8 cellular contexts compared by ENCODE assay signal in the genomic region with DNA sequence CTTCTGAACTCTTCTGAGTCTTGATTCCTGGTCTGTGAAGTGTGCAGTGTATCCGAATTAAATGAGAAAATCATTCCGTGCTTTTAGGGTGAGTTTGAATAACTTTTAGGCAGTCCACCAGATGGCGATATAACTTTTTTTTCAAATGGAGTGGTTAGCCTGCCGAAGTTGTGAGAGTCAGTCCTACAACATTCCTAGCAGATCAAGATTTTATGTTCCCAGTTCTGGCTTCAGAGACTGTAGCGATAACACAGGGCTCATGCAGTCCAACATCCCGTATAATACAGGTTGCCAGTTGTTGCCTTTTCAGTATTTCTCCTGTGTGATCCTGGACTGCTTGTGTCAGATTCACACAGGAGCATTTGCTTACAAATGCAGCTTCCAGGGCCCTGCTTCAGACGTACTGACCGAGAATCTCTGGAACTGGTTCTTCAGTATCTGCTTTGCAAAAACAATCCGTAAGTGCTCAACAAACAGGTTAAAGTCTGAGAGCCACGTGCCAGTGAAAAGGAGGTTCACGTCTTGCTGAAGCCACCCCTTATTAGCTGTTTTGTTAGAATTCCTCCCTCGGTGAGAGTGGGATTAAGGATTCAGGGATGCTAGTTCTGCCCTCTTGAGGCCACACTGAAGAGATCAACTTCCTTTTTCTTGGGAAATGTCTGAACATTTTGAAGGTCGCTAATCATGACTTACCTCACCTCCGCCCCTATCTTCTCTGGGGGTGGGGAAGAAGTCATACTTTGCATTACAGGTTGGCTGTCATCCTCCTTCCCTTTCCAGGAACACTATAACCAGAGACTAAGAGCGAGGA. TPM values are rescaled to one million over a fixed set of nuclear protein-coding genes. Genes with fewer than 3 reads are reported as not detected.
DNase-seq lines count a peak whose midpoint lies in the region; ATAC-seq and TF ChIP-seq lines count a peak whose summit lies in the region.

No MANE protein-coding gene starts in this region.

- no peak overlapping the region for H3K4me3 ChIP-seq in CD8-positive, alpha-beta T cell (ENCODE audit: low read depth, low read length)
- peak overlapping the region; percentile 57 for H3K4me3 ChIP-seq in left ventricle myocardium inferior

- no peak overlapping the region for H3K27ac ChIP-seq in CD8-positive, alpha-beta T cell (ENCODE audit: low read depth, low read length)
- H3K27ac ChIP-seq in left ventricle myocardium inferior (replicated peaks), result peak overlapping the region; percentile 77

- H3K27me3 ChIP-seq in CD8-positive, alpha-beta T cell (ENCODE audit: insufficient read depth, low read length), result no peaks in the 10 kb centered on the region
- no peaks in the 10 kb centered on the region for H3K27me3 ChIP-seq in left ventricle myocardium inferior (ENCODE audit: low read depth)

- no peaks in the 10 kb centered on the region for H3K9me3 ChIP-seq in CD8-positive, alpha-beta T cell (ENCODE audit: low read length)
- no peaks in the 10 kb centered on the region for H3K9me3 ChIP-seq in left ventricle myocardium inferior (replicated peaks)

- POLR2A ChIA-PET in CD8-positive, alpha-beta T cell (lab: Charles Lee), result interaction anchor here (1.0 to 1.9 kb wide), 2 partner anchors 18 to 46 kb away, joined by 3 to 6 read pairs; no protein-coding TSS in a partner anchor

- peaks cover 4% of the 10 kb centered on the region for H3K4me1 Mint-ChIP-seq in CD8-positive, alpha-beta T cell (ENCODE audit: low read depth)
- peaks cover 19% of the 10 kb centered on the region for H3K4me1 Mint-ChIP-seq in activated naive CD8-positive, alpha-beta T cell treated with anti-CD3 and anti-CD28 coated beads, Interleukin-2, amount 50 U/mL, for 24 hours

- H3K4me3 Mint-ChIP-seq in CD8-positive, alpha-beta T cell, result no peak overlapping the region
- no peak overlapping the region for H3K4me3 Mint-ChIP-seq in activated naive CD8-positive, alpha-beta T cell treated with anti-CD3 and anti-CD28 coated beads, Interleukin-2, amount 50 U/mL, for 24 hours

- CTCF ChIA-PET in CD8-positive, alpha-beta T cell (lab: Charles Lee), result interaction anchor here (0.5 to 3.4 kb wide), 22 partner anchors 9 to 365 kb away, joined by 3 to 86 read pairs (median 4); partner anchors contain the start of genes IRGM and SMIM3

- H3K4me1 ChIP-seq in CD8-positive, alpha-beta T cell (ENCODE audit: insufficient read depth, low read length), result peaks cover 5% of the 10 kb centered on the region
- peaks cover 9% of the 10 kb centered on the region for H3K4me1 ChIP-seq in left ventricle myocardium inferior

- ATAC-seq in CD8-positive, alpha-beta T cell, result peak; percentile 54
- peak; percentile 58 for ATAC-seq in GM18868 (IDR thresholded peaks at IDR 0.05; ENCODE audit: unreplicated experiment)
- peak; percentile 63 for ATAC-seq in activated naive CD8-positive, alpha-beta T cell treated with anti-CD3 and anti-CD28 coated beads, Interleukin-2, amount 50 U/mL, for 24 hours
- no peak for ATAC-seq in GM21528 (IDR thresholded peaks at IDR 0.05; ENCODE audit: low FRiP score, unreplicated experiment)

- no peak overlapping the region for H3K27ac Mint-ChIP-seq in CD8-positive, alpha-beta T cell
- no peak overlapping the region for H3K27ac Mint-ChIP-seq in activated naive CD8-positive, alpha-beta T cell treated with anti-CD3 and anti-CD28 coated beads, Interleukin-2, amount 50 U/mL, for 24 hours

- intact Hi-C loops in CD8-positive, alpha-beta T cell (cut with DNase I, micrococcal nuclease), result loop anchor here (1.0 to 10.0 kb wide), 4 partner anchors 46 to 316 kb away; no protein-coding TSS in a partner anchor
- intact Hi-C loops in left ventricle myocardium inferior (cut with micrococcal nuclease), result no loop called here

- H3K36me3 ChIP-seq in CD8-positive, alpha-beta T cell (ENCODE audit: insufficient read depth, low read length), result no peaks in the 10 kb centered on the region
- H3K36me3 ChIP-seq in left ventricle myocardium inferior, result peaks cover 12% of the 10 kb centered on the region

- peaks cover 4% of the 10 kb centered on the region for H3K27me3 Mint-ChIP-seq in CD8-positive, alpha-beta T cell (ENCODE audit: low read depth)
- H3K27me3 Mint-ChIP-seq in activated naive CD8-positive, alpha-beta T cell treated with anti-CD3 and anti-CD28 coated beads, Interleukin-2, amount 50 U/mL, for 24 hours, result peaks cover 5% of the 10 kb centered on the region

- peak; percentile 78 for TF ChIP-seq CTCF in CD8-positive, alpha-beta T cell (IDR thresholded peaks at IDR 0.05)
- TF ChIP-seq CTCF in left ventricle myocardium inferior (IDR thresholded peaks at IDR 0.05; ENCODE audit: borderline replicate concordance), result peak; percentile 61

- no peak for DNase-seq in CD8-positive, alpha-beta T cell
- peak; percentile 54 for DNase-seq in NCI-H146 treated with DMSO at 0.1 percent for 48 hours (lab: John Stamatoyannopoulos, UW; ENCODE audit: unreplicated experiment)
- no peak for DNase-seq in activated naive CD8-positive, alpha-beta T cell treated with anti-CD3 and anti-CD28 coated beads, Interleukin-2, amount 50 U/mL, for 24 hours
- no peak for DNase-seq in left ventricle myocardium inferior
- DNase-seq in pons (ENCODE audit: low spot score), result peak; percentile 74
- no peak for DNase-seq in effector CD8-positive, alpha-beta T cell (lab: John Stamatoyannopoulos, UW)

- H3K9me3 Mint-ChIP-seq in CD8-positive, alpha-beta T cell, result no peaks in the 10 kb centered on the region
- no peaks in the 10 kb centered on the region for H3K9me3 Mint-ChIP-seq in activated naive CD8-positive, alpha-beta T cell treated with anti-CD3 and anti-CD28 coated beads, Interleukin-2, amount 50 U/mL, for 24 hours

- H3K36me3 Mint-ChIP-seq in CD8-positive, alpha-beta T cell, result peaks cover 12% of the 10 kb centered on the region
- H3K36me3 Mint-ChIP-seq in activated naive CD8-positive, alpha-beta T cell treated with anti-CD3 and anti-CD28 coated beads, Interleukin-2, amount 50 U/mL, for 24 hours (ENCODE audit: low read depth), result peaks cover 2% of the 10 kb centered on the region

RNA-seq across cellular contexts. Expression of gene SMIM3, which starts 22.8 kb away (rescaled TPM):
- 1 to 10 TPM; 4.6 to 4.9 TPM for total RNA-seq in CD8-positive, alpha-beta T cell
- total RNA-seq in left ventricle myocardium inferior, result 15.7 TPM

RNA-seq across cellular contexts. Expression of gene DCTN4, which starts 42.5 kb away (rescaled TPM):
- 100 to 1,000 TPM; 117 to 121 TPM for total RNA-seq in CD8-positive, alpha-beta T cell
- 43.1 TPM for total RNA-seq in left ventricle myocardium inferior

RNA-seq across cellular contexts. Expression of gene IRGM, which starts 45.0 kb away (rescaled TPM):
- 1 to 10 TPM; 1.7 to 2.3 TPM for total RNA-seq in CD8-positive, alpha-beta T cell
- not detected for total RNA-seq in left ventricle myocardium inferior

Comparison
In these comparisons a context has a peak if more than half of its experiments do, and no peak if none do; other contexts are left out.
1. DNase-seq: peak in NCI-H146 treated with DMSO at 0.1 percent for 48 hours (single experiment) and pons (single experiment); none in CD8-positive, alpha-beta T cell (0 of 7), activated naive CD8-positive, alpha-beta T cell treated with anti-CD3 and anti-CD28 coated beads, Interleukin-2, amount 50 U/mL, for 24 hours (single experiment), left ventricle myocardium inferior (single experiment) and effector CD8-positive, alpha-beta T cell (single experiment).